ENCODE assay signal across 12 cellular contexts in genomic region chr9:94757158-94757557, GRCh38. TPM values are rescaled to one million over a fixed set of nuclear protein-coding genes. Genes with fewer than 3 reads are reported as not detected.
DNase-seq lines count a peak whose midpoint lies in the region; ATAC-seq and TF ChIP-seq lines count a peak whose summit lies in the region.
"Had no signal": no experiment of that assay in that cellular context is flagged by ENCODE, and none has a peak within 500 bp of the region (broad histone marks: within the 10 kb centered on the region; RNA-seq: fewer than 3 reads in every experiment).

No MANE protein-coding gene starts in this region.

- H3K27me3 Mint-ChIP-seq in WTC11 (ENCODE audit: low read depth): no peaks in the 10 kb centered on the region
- H3K27me3 Mint-ChIP-seq: stimulated activated naive CD8-positive, alpha-beta T cell treated with anti-CD3 and anti-CD28 coated beads, Interleukin-15, amount 100 ng/mL, for 72 hours had no signal

- H3K79me1 ChIP-seq in trophoblast cell (ENCODE audit: low read length): no peaks in the 10 kb centered on the region

- intact Hi-C loops in posterior cingulate gyrus (cut with DNase I) (no loop called here), body of pancreas (cut with DNase I) (no loop called here)

- H3K36me3 Mint-ChIP-seq in WTC11: peaks cover 6% of the 10 kb centered on the region; the same call in 1 of the 2 replicates

- H4K12ac ChIP-seq in trophoblast cell (ENCODE audit: low read depth, low read length): no peak overlapping the region

- H3K4me2 ChIP-seq in trophoblast cell (ENCODE audit: low read length): no peak overlapping the region

- H2AK5ac ChIP-seq in trophoblast cell (ENCODE audit: low read length): no peak overlapping the region

- H4K8ac ChIP-seq in trophoblast cell (ENCODE audit: low read depth, low read length): no peak overlapping the region

- H3K79me2 ChIP-seq in trophoblast cell (ENCODE audit: control insufficient read depth, insufficient read depth, low read length, poor library complexity): no peaks in the 10 kb centered on the region

- no peak for TF ChIP-seq POLR2A in erythroblast (IDR thresholded peaks at IDR 0.05; ENCODE audit: low read length)
- no peak for TF ChIP-seq POLR2A in body of pancreas (IDR thresholded peaks at IDR 0.05)

- H3K23ac ChIP-seq in trophoblast cell (ENCODE audit: low read length): no peak overlapping the region

- H3K9me3 Mint-ChIP-seq in WTC11: peaks cover 6% of the 10 kb centered on the region; the same call in 1 of the 2 replicates

- no peaks in the 10 kb centered on the region for H3K4me1 ChIP-seq in trophoblast cell (ENCODE audit: control insufficient read depth in 1 of 2, insufficient read depth in 2 of 2, low read length in 2 of 2)
- no peaks in the 10 kb centered on the region for H3K4me1 ChIP-seq in body of pancreas

- H3K4me3 Mint-ChIP-seq in WTC11: no peak overlapping the region
- H3K4me3 Mint-ChIP-seq: stimulated activated naive CD8-positive, alpha-beta T cell treated with anti-CD3 and anti-CD28 coated beads, Interleukin-15, amount 100 ng/mL, for 72 hours had no signal

- no peak overlapping the region for H3K9ac ChIP-seq in trophoblast cell (ENCODE audit: low read length)

- no peak overlapping the region for H3K4ac ChIP-seq in trophoblast cell (ENCODE audit: low read depth, low read length)

- H4K91ac ChIP-seq in trophoblast cell (ENCODE audit: low read depth, low read length): no peak overlapping the region

- H3K14ac ChIP-seq in trophoblast cell (ENCODE audit: low read length): no peak overlapping the region

- no peak overlapping the region for H2BK12ac ChIP-seq in trophoblast cell (ENCODE audit: low read length)

- CTCF ChIA-PET in WTC11 (lab: Charles Lee): no interaction called here

- no peaks in the 10 kb centered on the region for H3K9me3 ChIP-seq in trophoblast cell (ENCODE audit: insufficient read depth, low read depth, low read length)
- H3K9me3 ChIP-seq in body of pancreas: no peaks in the 10 kb centered on the region

- H3K4me1 Mint-ChIP-seq in WTC11: peaks cover 5% of the 10 kb centered on the region

- H3K36me3 ChIP-seq in trophoblast cell (ENCODE audit: control insufficient read depth in 1 of 2, insufficient read depth in 2 of 2, low read length in 2 of 2) (peaks cover 2 to 5% of the 10 kb centered on the region in 2 experiments), body of pancreas (replicated peaks in 1 of 2; ENCODE audit: insufficient read depth in 1 of 2, low read depth in 2 of 2) (no peaks in the 10 kb centered on the region)

- H3K27me3 ChIP-seq in trophoblast cell (ENCODE audit: insufficient read depth, low read length) (no peaks in the 10 kb centered on the region), body of pancreas (no peaks in the 10 kb centered on the region)

- ATAC-seq in HG02840 (IDR thresholded peaks at IDR 0.05; ENCODE audit: low FRiP score, unreplicated experiment) (no peak), WTC11 (no peak), body of pancreas (no peak)
- ATAC-seq: stimulated activated naive CD8-positive, alpha-beta T cell treated with anti-CD3 and anti-CD28 coated beads, Interleukin-15, amount 100 ng/mL, for 72 hours had no signal

- no peak overlapping the region for H2BK120ac ChIP-seq in trophoblast cell (ENCODE audit: insufficient read depth, low read length, poor library complexity)

- DNase-seq in EL: peak; percentile 88
- DNase-seq in OCI-M1 (lab: John Stamatoyannopoulos, UW): peak; percentile 89
- peak; percentile 43 to 58 for DNase-seq in erythroblast (lab: John Stamatoyannopoulos, UW)
- peak; percentile 38 to 85 for DNase-seq in trophoblast cell
- DNase-seq in posterior cingulate gyrus: no peak
- no peak for DNase-seq in WTC11 (ENCODE audit: low spot score)
- DNase-seq in body of pancreas: no peak
- DNase-seq: KG1; NCI-H1930; stimulated activated CD4-positive, alpha-beta T cell treated with anti-CD3 and anti-CD28 coated beads, Interleukin-4, amount 100 ng/mL, for 4 hours; stimulated activated naive CD8-positive, alpha-beta T cell treated with anti-CD3 and anti-CD28 coated beads, Interleukin-15, amount 100 ng/mL, for 72 hours had no signal

- no peak overlapping the region for H3K4me3 ChIP-seq in trophoblast cell (ENCODE audit: low read depth, low read length)
- no peak overlapping the region for H3K4me3 ChIP-seq in body of pancreas

- no peak for TF ChIP-seq CTCF in WTC11 (IDR thresholded peaks at IDR 0.05)
- TF ChIP-seq CTCF in body of pancreas (IDR thresholded peaks at IDR 0.05): no peak

- H3K27ac Mint-ChIP-seq in WTC11: no peak overlapping the region
- H3K27ac Mint-ChIP-seq: stimulated activated naive CD8-positive, alpha-beta T cell treated with anti-CD3 and anti-CD28 coated beads, Interleukin-15, amount 100 ng/mL, for 72 hours had no signal

- no peak overlapping the region for H3K18ac ChIP-seq in trophoblast cell (ENCODE audit: low read length)

- no CpG with 5 or more reads among the region's 4 CpGs for WGBS in trophoblast cell (ENCODE audit: extremely low coverage, insufficient coverage, insufficient read length)
- 82 to 84% methylated on average over 4 of the region's 4 CpGs for WGBS in body of pancreas, 2 donors

- no peak overlapping the region for H2BK5ac ChIP-seq in trophoblast cell (ENCODE audit: low read depth, low read length, poor library complexity)

- no peak overlapping the region for H2AFZ ChIP-seq in trophoblast cell (ENCODE audit: insufficient read depth, low read length, poor library complexity)

- H3K27ac ChIP-seq in trophoblast cell (ENCODE audit: low read depth, low read length): no peak overlapping the region
- no peak overlapping the region for H3K27ac ChIP-seq in body of pancreas

- POLR2A ChIA-PET in WTC11 (lab: Charles Lee): no interaction called here

TF ChIP-seq in WTC11, 78 proteins besides CTCF, POLR2A, EP300 and RAD21:
- TF ChIP-seq ATF3 (CRISPR knock-in tag; conservative IDR thresholded peaks at IDR 0.05) (no peak), FOXP1 (CRISPR knock-in tag; IDR thresholded peaks at IDR 0.05; ENCODE audit: borderline replicate concordance) (no peak), ZNF671 (CRISPR knock-in tag; IDR thresholded peaks at IDR 0.05) (no peak)

RNA-seq across cellular contexts. Expression of gene AOPEP, which starts 30.7 kb away (rescaled TPM):
- 24.0 and 25.3 TPM in 2 replicates for polyA plus RNA-seq in trophoblast cell (2013)
- 13.1 to 14.4 TPM (median 14.0 TPM) in 3 replicates for total RNA-seq in WTC11 (2021)
- total RNA-seq in body of pancreas: 100 to 1,000 TPM in 1 of 2 donors, 10 to 100 TPM in 1; 81.5 to 224 TPM

Comparison
In these comparisons a context has a peak if more than half of its experiments do, and no peak if none do; other contexts are left out.
1. DNase-seq: peak in EL (single experiment), OCI-M1 (single experiment), erythroblast (2 of 2) and trophoblast cell (2 of 2); none in posterior cingulate gyrus (0 of 10), WTC11 (single experiment) and body of pancreas (0 of 4).